13 cellular contexts compared by ENCODE assay signal in genomic region chr1:180585994-180586359, GRCh38. TPM values are rescaled to one million over a fixed set of nuclear protein-coding genes. Genes with fewer than 3 reads are reported as not detected.
DNase-seq lines count a peak whose midpoint lies in the region; ATAC-seq, FAIRE-seq and TF ChIP-seq lines count a peak whose summit lies in the region.
"Had no signal": no experiment of that assay in that cellular context is flagged by ENCODE, and none has a peak within 500 bp of the region (broad histone marks: within the 10 kb centered on the region; RNA-seq: fewer than 3 reads in every experiment).

No MANE protein-coding gene starts in this region.

- H3K36me3 ChIP-seq in K562 (ENCODE audit: control insufficient read depth, insufficient read depth, low read length) (no peaks in the 10 kb centered on the region), pancreas (no peaks in the 10 kb centered on the region)

- peaks cover 18% of the 10 kb centered on the region for H3K9me3 Mint-ChIP-seq in T-helper 1 cell treated with Interleukin-12 subunit alpha and Interleukin-12 subunit beta and Interleukin-4 antibody, amounts not matched to agents 30 μg/mL and 1 μg/mL, for 36 hours
- H3K9me3 Mint-ChIP-seq in HFFc6: peaks cover 10% of the 10 kb centered on the region

- no peak; the same call in 1 of the 2 replicates for TF ChIP-seq EP300 in K562 (IDR thresholded peaks at IDR 0.05; ENCODE audit: low read length)

- peak overlapping the region; percentile 6; the same call in 1 of the 2 replicates for H3K4me3 ChIP-seq in K562
- no peak overlapping the region for H3K4me3 ChIP-seq in pancreas

- H3K9me3 ChIP-seq in K562 (replicated peaks; ENCODE audit: control insufficient read depth, insufficient read depth, low read depth, low read length): peaks cover 7% of the 10 kb centered on the region
- H3K9me3 ChIP-seq in pancreas: no peaks in the 10 kb centered on the region

- H3K36me3 Mint-ChIP-seq in T-helper 1 cell treated with Interleukin-12 subunit alpha and Interleukin-12 subunit beta and Interleukin-4 antibody, amounts not matched to agents 30 μg/mL and 1 μg/mL, for 36 hours (ENCODE audit: low read depth): no peaks in the 10 kb centered on the region
- no peaks in the 10 kb centered on the region for H3K36me3 Mint-ChIP-seq in HFFc6 (ENCODE audit: low read depth)

- H3K4me1 ChIP-seq in K562 (replicated peaks in 1 of 2; ENCODE audit: control insufficient read depth in 2 of 2, insufficient read depth in 2 of 2, low read length in 2 of 2) (peaks cover 21 to 36% of the 10 kb centered on the region in 2 experiments), pancreas (peaks cover 15 to 31% (median 29%) of the 10 kb centered on the region in 3 donors)

- H3K4me3 Mint-ChIP-seq in T-helper 1 cell treated with Interleukin-12 subunit alpha and Interleukin-12 subunit beta and Interleukin-4 antibody, amounts not matched to agents 30 μg/mL and 1 μg/mL, for 36 hours: peak overlapping the region; percentile 72
- no peak overlapping the region for H3K4me3 Mint-ChIP-seq in HFFc6

- intact Hi-C loops in K562 (cut with micrococcal nuclease) (loop anchor here (1.0 kb wide), 2 partner anchors 25 to 46 kb away; partner anchors contain the start of gene XPR1), pancreas (cut with DNase I) (no loop called here)

- POLR2A ChIA-PET in K562 (lab: Yijun Ruan, JAX): interaction anchor here (0.7 to 2.0 kb wide), 15 partner anchors 9 to 517 kb away, joined by 3 to 19 read pairs (median 3); no protein-coding TSS in a partner anchor

- no peaks in the 10 kb centered on the region for H3K27me3 ChIP-seq in K562 (ENCODE audit: control insufficient read depth in 2 of 2, insufficient read depth in 2 of 2, low read length in 2 of 2)
- H3K27me3 ChIP-seq in pancreas: no peaks in the 10 kb centered on the region

- WGBS in K562 (ENCODE audit: insufficient coverage, low coverage, missing lambda C conversion rate): 8% methylated on average over 4 of the region's 4 CpGs
- WGBS in pancreas, 2 donors: 73 to 83% methylated on average over 4 of the region's 4 CpGs

- H3K79me2 ChIP-seq in K562 (ENCODE audit: control insufficient read depth, insufficient read depth, low read length): no peaks in the 10 kb centered on the region

- H3K4me2 ChIP-seq in K562 (ENCODE audit: insufficient read depth, low read length): peak overlapping the region; percentile 81

- peaks cover 24% of the 10 kb centered on the region for H3K4me1 Mint-ChIP-seq in T-helper 1 cell treated with Interleukin-12 subunit alpha and Interleukin-12 subunit beta and Interleukin-4 antibody, amounts not matched to agents 30 μg/mL and 1 μg/mL, for 36 hours (ENCODE audit: low read depth)
- H3K4me1 Mint-ChIP-seq in HFFc6 (ENCODE audit: low read depth): peaks cover 45% of the 10 kb centered on the region

- H3K9ac ChIP-seq in K562 (ENCODE audit: insufficient read depth in 1 of 2, low read depth in 2 of 2, low read length in 2 of 2): peak overlapping the region; percentile 39 to 81; a peak in 3 of 4 replicates

- ATAC-seq in K562 (peak; percentile 77), pancreas (peak in 3 of 4 donors; percentile 2 to 5 (median 3)), GM21825 (IDR thresholded peaks at IDR 0.05; ENCODE audit: unreplicated experiment) (no peak)
- ATAC-seq: sciatic nerve had no signal

- FAIRE-seq in K562 (lab: Jason Lieb, UNC): peak; percentile 72
- FAIRE-seq in pancreas (lab: Jason Lieb, UNC): no peak
- FAIRE-seq: TTC549 had no signal

- H3K27me3 Mint-ChIP-seq in T-helper 1 cell treated with Interleukin-12 subunit alpha and Interleukin-12 subunit beta and Interleukin-4 antibody, amounts not matched to agents 30 μg/mL and 1 μg/mL, for 36 hours (ENCODE audit: low read depth): no peaks in the 10 kb centered on the region
- H3K27me3 Mint-ChIP-seq in HFFc6 (ENCODE audit: insufficient read depth): no peaks in the 10 kb centered on the region

- H3K9me1 ChIP-seq in K562 (ENCODE audit: control insufficient read depth, insufficient read depth, low read length): no peaks in the 10 kb centered on the region

- peak overlapping the region; percentile 91 for H2AFZ ChIP-seq in K562 (ENCODE audit: low read depth, low read length)

- no peak for DNase-seq in T-helper 1 cell
- DNase-seq in HFFc6: no peak
- peak; percentile 70 to 84 (median 76) for DNase-seq in K562 (ENCODE audit: extremely low read depth in 1 of 4, low spot score in 3 of 4)
- DNase-seq in pancreas: no peak
- DNase-seq in 8988T: no peak
- no peak for DNase-seq in NCI-H1105 (lab: John Stamatoyannopoulos, UW)
- DNase-seq: anterior cingulate cortex, GOT3, SIG-M5 had no signal

- peak overlapping the region; percentile 95 for H3K27ac Mint-ChIP-seq in T-helper 1 cell treated with Interleukin-12 subunit alpha and Interleukin-12 subunit beta and Interleukin-4 antibody, amounts not matched to agents 30 μg/mL and 1 μg/mL, for 36 hours
- peak overlapping the region; percentile 79 for H3K27ac Mint-ChIP-seq in HFFc6

- in situ Hi-C loops in K562 (cut with MboI): no loop called here

- CTCF ChIA-PET in K562 (lab: Yijun Ruan, JAX; ENCODE audit: low intra/inter-chr PET ratio): no interaction called here

- H3K27ac ChIP-seq in K562 (ENCODE audit: extremely low read depth, low read depth, low read length) (peak overlapping the region; percentile 93), pancreas (peak overlapping the region; percentile 18 to 74 (median 42))

- no peak for TF ChIP-seq CTCF in HFFc6 (IDR thresholded peaks at IDR 0.05)
- TF ChIP-seq CTCF in K562 (IDR thresholded peaks at IDR 0.05 in 2 of 3, conservative IDR thresholded peaks at IDR 0.05 in 1 of 3; ENCODE audit: insufficient read depth in 2 of 3, low read depth in 1 of 3, low read length in 3 of 3): no peak
- TF ChIP-seq CTCF in pancreas (IDR thresholded peaks at IDR 0.05): no peak

- BruUV-seq in K562 (replicated peaks; lab: Mats Ljungman, UMichigan): no TSS peak

- no peak for TF ChIP-seq RAD21 in K562 (CRISPR knock-in tag; conservative IDR thresholded peaks at IDR 0.05 in 1 of 2, IDR thresholded peaks at IDR 0.05 in 1 of 2)

- H4K20me1 ChIP-seq in K562 (replicated peaks; ENCODE audit: control insufficient read depth, insufficient read depth, low read length): no peaks in the 10 kb centered on the region

- TF ChIP-seq POLR2A in K562 (conservative IDR thresholded peaks at IDR 0.05): no peak

RNA-seq across cellular contexts. Expression of gene OVAAL, which starts 27.2 kb away (rescaled TPM):
- not detected for total RNA-seq in HFFc6 (2021; fragmentation: NEBNext Ultra II Directional; extraction: Animal tissue kit (Norgen Biotek cat#: 25700))
- not detected in 2 replicates for total RNA-seq in K562 (2011; cell fraction: chromatin; rRNA removed; ENCODE audit: low replicate concordance)
- total RNA-seq in K562 (2011; cell fraction: nucleolus; rRNA removed): not detected in 2 replicates
- not detected in 2 replicates for total RNA-seq in K562 (2011; cell fraction: nucleoplasm; rRNA removed)
- total RNA-seq in K562 (2014; rRNA removed) (0.18 TPM in 1 of 2 replicates, not detected in the other), K562 (2014; rRNA removed; fragmentation: Illumina TruSeq; extraction: Trizol) (0.07 and 0.16 TPM in 2 replicates), K562 (2015; rRNA removed; fragmentation: Illumina TruSeq; extraction: Trizol) (not detected in 2 replicates), K562 (2021) (not detected in 2 replicates), pancreas (not detected)
- polyA plus RNA-seq in K562 (2011; rRNA removed) (0.04 and 0.08 TPM in 2 replicates), K562 (2014; fragmentation: Illumina TruSeq; extraction: Trizol) (0.14 and 0.18 TPM in 2 replicates), K562 (2014; fragmentation: Nextera tagmentation; extraction: Ambion mirVana) (under 1 TPM in 1 of 2 experiments, not detected in 1; 0.04 TPM), K562 (2014; rRNA removed) (0.18 TPM in 1 of 2 replicates, not detected in the other), pancreas (not detected)
- 0.09 TPM in 1 of 2 replicates, not detected in the other for polyA plus RNA-seq in K562 (2011; cell fraction: cytosol; rRNA removed)
- polyA plus RNA-seq in K562 (2011; cell fraction: nucleus; rRNA removed): not detected in 2 replicates
- 0.06 TPM in 1 of 2 replicates, not detected in the other for polyA plus RNA-seq in K562 (2012)
- not detected in 2 replicates for polyA minus RNA-seq in K562 (2011; rRNA and poly(A)+ RNA removed)
- polyA minus RNA-seq in K562 (2011; cell fraction: cytosol; rRNA and poly(A)+ RNA removed): not detected in 2 replicates
- polyA minus RNA-seq in K562 (2011; cell fraction: nucleus; rRNA and poly(A)+ RNA removed): not detected in 2 replicates
- total RNA-seq: sciatic nerve had no signal

RNA-seq across cellular contexts. Expression of gene XPR1, which starts 45.8 kb away (rescaled TPM):
- total RNA-seq in HFFc6 (2021; fragmentation: NEBNext Ultra II Directional; extraction: Animal tissue kit (Norgen Biotek cat#: 25700)): 10 to 100 TPM; 25.0 to 44.7 (median 34.0) TPM
- total RNA-seq in K562 (2011; cell fraction: chromatin; rRNA removed; ENCODE audit: low replicate concordance): 97.5 and 111 TPM in 2 replicates
- total RNA-seq in K562 (2011; cell fraction: nucleolus; rRNA removed): 52.4 and 62.2 TPM in 2 replicates
- 116 and 133 TPM in 2 replicates for total RNA-seq in K562 (2011; cell fraction: nucleoplasm; rRNA removed)
- total RNA-seq in K562 (2014; rRNA removed) (24.2 and 32.0 TPM in 2 replicates), K562 (2014; rRNA removed; fragmentation: Illumina TruSeq; extraction: Trizol) (39.8 and 49.1 TPM in 2 replicates), K562 (2015; rRNA removed; fragmentation: Illumina TruSeq; extraction: Trizol) (39.1 and 43.0 TPM in 2 replicates), K562 (2021) (36.9 and 38.6 TPM in 2 replicates), pancreas (10 to 100 TPM; 10.6 to 25.3 (median 15.2) TPM)
- polyA plus RNA-seq in K562 (2011; rRNA removed) (49.8 and 66.2 TPM in 2 replicates), K562 (2014; fragmentation: Illumina TruSeq; extraction: Trizol) (38.1 and 41.2 TPM in 2 replicates), K562 (2014; fragmentation: Nextera tagmentation; extraction: Ambion mirVana) (1 to 10 TPM; 3.0 to 4.7 TPM), K562 (2014; rRNA removed) (25.8 and 27.8 TPM in 2 replicates), pancreas (1 to 10 TPM; 3.4 to 7.5 TPM)
- 23.6 and 44.4 TPM in 2 replicates for polyA plus RNA-seq in K562 (2011; cell fraction: cytosol; rRNA removed)
- 23.0 and 26.5 TPM in 2 replicates for polyA plus RNA-seq in K562 (2011; cell fraction: nucleus; rRNA removed)
- polyA plus RNA-seq in K562 (2012): 25.8 and 29.0 TPM in 2 replicates
- polyA minus RNA-seq in K562 (2011; rRNA and poly(A)+ RNA removed): 97.0 and 108 TPM in 2 replicates
- 37.2 and 52.1 TPM in 2 replicates for polyA minus RNA-seq in K562 (2011; cell fraction: cytosol; rRNA and poly(A)+ RNA removed)
- 21.0 and 34.7 TPM in 2 replicates for polyA minus RNA-seq in K562 (2011; cell fraction: nucleus; rRNA and poly(A)+ RNA removed)

Comparison
In these comparisons a context has a peak if more than half of its experiments do, and no peak if none do; other contexts are left out.
1. DNase-seq: peak in K562 (4 of 4); none in T-helper 1 cell (0 of 5), HFFc6 (single experiment), pancreas (0 of 6), 8988T (single experiment) and NCI-H1105 (single experiment).